Comparison of ENCODE assay signal across 1 cellular context in genomic region chrX:74449322-74449936, GRCh38.
TF ChIP-seq lines count a peak whose summit lies in the region.

No MANE protein-coding gene starts in this region.

TF ChIP-seq in IMR-90, 13 proteins besides CTCF, POLR2A, EP300 and RAD21 (continued from another document):
- no peak for TF ChIP-seq SMC3 (IDR thresholded peaks at IDR 0.05; ENCODE audit: low read depth, low read length)
- TF ChIP-seq MAFK (IDR thresholded peaks at IDR 0.05; ENCODE audit: low read depth, low read length) = no peak
- no peak for TF ChIP-seq USF2 (IDR thresholded peaks at IDR 0.05; ENCODE audit: low read depth, low read length)
- TF ChIP-seq CEBPB (IDR thresholded peaks at IDR 0.05; ENCODE audit: low read depth, low read length) = no peak
- TF ChIP-seq CHD1 (IDR thresholded peaks at IDR 0.05; ENCODE audit: low read depth, low read length) = no peak
- TF ChIP-seq RFX5 (IDR thresholded peaks at IDR 0.05; ENCODE audit: low read depth, low read length) = no peak
- TF ChIP-seq BHLHE40 (IDR thresholded peaks at IDR 0.05; ENCODE audit: low read depth, low read length) = no peak
- TF ChIP-seq MXI1 (IDR thresholded peaks at IDR 0.05; ENCODE audit: borderline replicate concordance, low read depth, low read length) = no peak
- no peak for TF ChIP-seq FOS (IDR thresholded peaks at IDR 0.05; ENCODE audit: low read depth, low read length)
- TF ChIP-seq MAZ (IDR thresholded peaks at IDR 0.05; ENCODE audit: borderline replicate concordance, low read depth, low read length) = no peak
